10 cellular contexts compared by ENCODE assay signal in genomic region chr15:89128320-89129122, GRCh38. TPM values are rescaled to one million over a fixed set of nuclear protein-coding genes. Genes with fewer than 3 reads are reported as not detected.
A peak's percentile ranks its signal among the peaks of the same experiment; 100 is the strongest.
DNase-seq lines count a peak whose midpoint lies in the region; ATAC-seq and TF ChIP-seq lines count a peak whose summit lies in the region.
"Had no signal": no experiment of that assay in that cellular context is flagged by ENCODE, and none has a peak within 500 bp of the region (broad histone marks: within the 10 kb centered on the region; RNA-seq: fewer than 3 reads in every experiment).

No MANE protein-coding gene starts in this region.

- DNase-seq in left ventricle myocardium inferior (no peak), Right ventricle myocardium superior (no peak), lower lobe of right lung (no peak), vagina (ENCODE audit: extremely low spot score in 2 of 2) (peak in 1 of 2 donors; percentile 80), GOT3 (lab: John Stamatoyannopoulos, UW) (no peak), foreskin melanocyte (no peak), omental fat pad (ENCODE audit: low spot score) (no peak)
- DNase-seq: NCI-H2171 treated with DMSO at 0.1 percent for 48 hours, SHP77 treated with DMSO at 0.1 percent for 48 hours had no signal

- peaks cover 96% of the 10 kb centered on the region for H3K4me1 ChIP-seq in left ventricle myocardium inferior
- H3K4me1 ChIP-seq in lower lobe of right lung = peaks cover 40% of the 10 kb centered on the region
- peaks cover 30% of the 10 kb centered on the region for H3K4me1 ChIP-seq in vagina

- no peak for TF ChIP-seq POLR2A in vagina (IDR thresholded peaks at IDR 0.05)

- H3K4me3 ChIP-seq in left ventricle myocardium inferior (no peak overlapping the region), lower lobe of right lung (no peak overlapping the region), vagina (no peak overlapping the region)

- no peaks in the 10 kb centered on the region for H3K9me3 ChIP-seq in left ventricle myocardium inferior (replicated peaks)
- no peaks in the 10 kb centered on the region for H3K9me3 ChIP-seq in lower lobe of right lung
- no peaks in the 10 kb centered on the region for H3K9me3 ChIP-seq in vagina

- H3K27me3 ChIP-seq in left ventricle myocardium inferior (ENCODE audit: low read depth) (no peaks in the 10 kb centered on the region), lower lobe of right lung (ENCODE audit: low read depth) (no peaks in the 10 kb centered on the region), vagina (no peaks in the 10 kb centered on the region)

- intact Hi-C loops in left ventricle myocardium inferior (cut with micrococcal nuclease) = no loop called here
- intact Hi-C loops in Right ventricle myocardium superior (cut with DNase I) = loop anchor here (10.0 kb wide), 1 partner anchor 74 kb away; no protein-coding TSS in a partner anchor
- intact Hi-C loops in lower lobe of right lung (cut with DNase I) = no loop called here
- intact Hi-C loops in vagina (cut with DNase I) = no loop called here

- H3K27ac ChIP-seq in left ventricle myocardium inferior (replicated peaks) = peak overlapping the region; percentile 86
- H3K27ac ChIP-seq in VCaP = peak overlapping the region; percentile 97
- H3K27ac ChIP-seq in lower lobe of right lung = peak overlapping the region; percentile 53
- H3K27ac ChIP-seq in vagina = peak overlapping the region; percentile 32

- ATAC-seq in Right ventricle myocardium superior (ENCODE audit: poor library complexity) (no peak), lower lobe of right lung (peak in 1 of 2 donors; percentile 26), omental fat pad (ENCODE audit: low FRiP score) (no peak)

- TF ChIP-seq CTCF in left ventricle myocardium inferior (IDR thresholded peaks at IDR 0.05; ENCODE audit: borderline replicate concordance) (no peak), VCaP (conservative IDR thresholded peaks at IDR 0.05) (no peak), lower lobe of right lung (IDR thresholded peaks at IDR 0.05) (no peak), vagina (IDR thresholded peaks at IDR 0.05) (no peak), omental fat pad (IDR thresholded peaks at IDR 0.05) (no peak)

- H3K36me3 ChIP-seq in left ventricle myocardium inferior = peaks cover 32% of the 10 kb centered on the region
- peaks cover 22% of the 10 kb centered on the region for H3K36me3 ChIP-seq in lower lobe of right lung
- H3K36me3 ChIP-seq in vagina = peaks cover 0 to 6% of the 10 kb centered on the region in 2 donors

RNA-seq across cellular contexts. Expression of gene ABHD2, which starts 40.3 kb away (rescaled TPM):
- total RNA-seq in left ventricle myocardium inferior (68.2 TPM), Right ventricle myocardium superior (59.4 TPM), lower lobe of right lung (202 TPM), vagina (33.6 TPM), omental fat pad (100 to 1,000 TPM in 1 of 4 donors, 10 to 100 TPM in 3; 53.3 to 110 (median 68.6) TPM)

Comparison
In these comparisons a context has a peak if more than half of its experiments do, and no peak if none do; other contexts are left out.
1. H3K27ac ChIP-seq: peak in every context shown above with its lines; median percentile 97 in VCaP; 86 in left ventricle myocardium inferior; 53 in lower lobe of right lung; 32 in vagina.